ENCODE assay signal across 10 cellular contexts in genomic region chr18:39453882-39454281, GRCh38.
DNase-seq lines count a peak whose midpoint lies in the region; ATAC-seq and TF ChIP-seq lines count a peak whose summit lies in the region.
"Had no signal": no experiment of that assay in that cellular context is flagged by ENCODE, and none has a peak within 500 bp of the region (broad histone marks: within the 10 kb centered on the region; RNA-seq: fewer than 3 reads in every experiment).

No MANE protein-coding gene starts in this region.

- no peak overlapping the region for H3K27ac ChIP-seq in breast epithelium
- H3K27ac ChIP-seq: neutrophil had no signal

- H3K27me3 ChIP-seq in breast epithelium (no peaks in the 10 kb centered on the region), H7 (ENCODE audit: control insufficient read depth, insufficient read depth, low read length) (no peaks in the 10 kb centered on the region)
- H3K27me3 ChIP-seq: neutrophil had no signal

- H3K9me3 ChIP-seq in breast epithelium = no peaks in the 10 kb centered on the region
- H3K9me3 ChIP-seq: neutrophil had no signal

- DNase-seq in NCI-H1092 treated with DMSO at 0.1 percent for 48 hours (lab: John Stamatoyannopoulos, UW) (peak; percentile 34), NCI-H1092 (lab: John Stamatoyannopoulos, UW) (no peak), breast epithelium (ENCODE audit: low spot score in 2 of 2) (no peak), left kidney (ENCODE audit: low read depth, low spot score) (peak; percentile 31), superior temporal gyrus (ENCODE audit: extremely low spot score) (peak; percentile 75), NOMO-1 (lab: John Stamatoyannopoulos, UW; ENCODE audit: unreplicated experiment in 2 of 2) (no peak), H7 (no peak)
- DNase-seq: activated naive CD4-positive, alpha-beta T cell treated with anti-CD3 and anti-CD28 coated beads, Interleukin-2, amount 50 U/mL, for 16 hours had no signal

- no peak for TF ChIP-seq CTCF in breast epithelium (IDR thresholded peaks at IDR 0.05)

- intact Hi-C loops in breast epithelium (cut with DNase I; ENCODE audit: low total_unique reads) = no loop called here

- no peak for ATAC-seq in HG03460 (IDR thresholded peaks at IDR 0.05; ENCODE audit: unreplicated experiment)

- H3K4me1 ChIP-seq in breast epithelium = no peaks in the 10 kb centered on the region

- TF ChIP-seq POLR2A in breast epithelium (IDR thresholded peaks at IDR 0.05) = no peak

- H3K36me3 ChIP-seq in breast epithelium = no peaks in the 10 kb centered on the region
- H3K36me3 ChIP-seq in H7 (replicated peaks; ENCODE audit: control insufficient read depth, insufficient read depth, low read length) = no peaks in the 10 kb centered on the region
- H3K36me3 ChIP-seq: neutrophil had no signal

- H3K4me3 ChIP-seq in breast epithelium (peak overlapping the region in 2 of 3 donors; percentile 16 to 41), H7 (ENCODE audit: insufficient read depth, low read depth, low read length) (no peak overlapping the region)

Comparison
In these comparisons a context has a peak if more than half of its experiments do, and no peak if none do; other contexts are left out.
1. DNase-seq: peak in NCI-H1092 treated with DMSO at 0.1 percent for 48 hours (single experiment), left kidney (single experiment) and superior temporal gyrus (single experiment); none in NCI-H1092 (single experiment), breast epithelium (0 of 2), NOMO-1 (0 of 2) and H7 (single experiment).